ENCODE assay signal across 8 cellular contexts in the genomic region with DNA sequence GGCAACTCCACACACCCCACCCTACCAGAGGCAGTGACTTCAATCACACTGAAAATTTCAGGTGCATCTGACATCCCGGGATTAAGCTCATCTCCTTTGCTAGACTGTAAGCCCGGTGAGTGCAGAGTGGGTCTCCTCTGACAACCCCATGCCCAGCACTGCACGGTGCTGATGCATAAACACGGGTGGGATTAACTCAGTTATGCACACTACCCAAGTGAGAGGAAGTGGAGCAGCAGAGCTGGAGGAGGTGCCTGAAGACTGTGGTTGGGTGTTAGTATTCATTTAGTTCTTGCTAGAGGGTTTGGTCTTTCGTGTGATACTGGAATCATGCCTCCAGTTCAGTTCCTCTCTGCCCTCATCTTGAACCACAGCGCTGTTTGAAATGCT. TPM values are rescaled to one million over a fixed set of nuclear protein-coding genes. Genes with fewer than 3 reads are reported as not detected.
DNase-seq lines count a peak whose midpoint lies in the region; ATAC-seq, FAIRE-seq and TF ChIP-seq lines count a peak whose summit lies in the region.

No MANE protein-coding gene starts in this region.

- no peaks in the 10 kb centered on the region for H3K27me3 ChIP-seq in SK-N-SH (ENCODE audit: insufficient read depth)
- no peaks in the 10 kb centered on the region for H3K27me3 ChIP-seq in bronchial epithelial cell (ENCODE audit: control insufficient read depth, insufficient read depth, low read length)

- H3K27ac ChIP-seq in SK-N-SH (ENCODE audit: low read depth in 2 of 2, low read length in 1 of 2): no peak overlapping the region

- in situ Hi-C loops in GM13976 (cut with MboI; ENCODE audit: low sequenced_read_pairs, unreplicated experiment): no loop called here

- H4K20me1 ChIP-seq in SK-N-SH (ENCODE audit: insufficient read depth): no peaks in the 10 kb centered on the region

- TF ChIP-seq RAD21 in SK-N-SH (IDR thresholded peaks at IDR 0.05; ENCODE audit: low read length): no peak

- H3K4me2 ChIP-seq in SK-N-SH: peak overlapping the region; percentile 79

- WGBS in SK-N-SH (ENCODE audit: low lambda C conversion rate): 12% methylated on average over 3 of the region's 6 CpGs

- POLR2A ChIA-PET in SK-N-SH (lab: Yijun Ruan, JAX): interaction anchor here (1.6 kb wide), 1 partner anchor 96 kb away, joined by 6 read pairs; the partner anchor contains the start of gene SCO2

- TF ChIP-seq CTCF in GM13976 (IDR thresholded peaks at IDR 0.05; ENCODE audit: borderline replicate concordance, control extremely low read depth, extremely low read depth, insufficient read depth, missing control alignments) (no peak), SK-N-SH (IDR thresholded peaks at IDR 0.05) (no peak), bronchial epithelial cell (IDR thresholded peaks at IDR 0.05; ENCODE audit: insufficient read depth, low read length, severe bottlenecking) (no peak), nephron progenitor cell (IDR thresholded peaks at IDR 0.05) (no peak)

- H3K36me3 ChIP-seq in SK-N-SH (replicated peaks in 1 of 2; ENCODE audit: control insufficient read depth in 1 of 2, insufficient read depth in 2 of 2, low read length in 1 of 2) (peaks cover 0 to 6% of the 10 kb centered on the region in 2 experiments), bronchial epithelial cell (ENCODE audit: control insufficient read depth, insufficient read depth, low read length) (peaks cover 7% of the 10 kb centered on the region)

- peak; percentile 22 for ATAC-seq in HG02970 (IDR thresholded peaks at IDR 0.05; ENCODE audit: low FRiP score, unreplicated experiment)
- no peak for ATAC-seq in GM21717 (IDR thresholded peaks at IDR 0.05; ENCODE audit: unreplicated experiment)

- peak overlapping the region; percentile 66 for H3K4me3 Mint-ChIP-seq in nephron progenitor cell

- no peaks in the 10 kb centered on the region for H3K9me3 Mint-ChIP-seq in nephron progenitor cell

- H2AFZ ChIP-seq in SK-N-SH (ENCODE audit: low read depth): no peak overlapping the region

- peak; percentile 63 for DNase-seq in GM13976 (ENCODE audit: low spot score)
- DNase-seq in SK-N-SH: peak; percentile 13
- peak; percentile 21 for DNase-seq in bronchial epithelial cell (ENCODE audit: low read depth)
- DNase-seq in nephron progenitor cell: no peak
- DNase-seq in NCI-H510A (lab: John Stamatoyannopoulos, UW): no peak
- DNase-seq in NCI-H1694 treated with DMSO at 0.1 percent for 48 hours (lab: John Stamatoyannopoulos, UW): no peak

- no peaks in the 10 kb centered on the region for H3K9me2 ChIP-seq in SK-N-SH

- H3K9ac ChIP-seq in SK-N-SH: no peak overlapping the region

- no peaks in the 10 kb centered on the region for H3K9me3 ChIP-seq in SK-N-SH

- no peak overlapping the region for H3K27ac Mint-ChIP-seq in nephron progenitor cell

- H3K27me3 Mint-ChIP-seq in nephron progenitor cell (ENCODE audit: low read depth, poor library complexity): peaks cover 5% of the 10 kb centered on the region

- H3K4me3 ChIP-seq in SK-N-SH (ENCODE audit: low read depth in 2 of 2, low read length in 1 of 2) (peak overlapping the region; percentile 44 to 61), bronchial epithelial cell (ENCODE audit: low read depth, low read length) (peak overlapping the region; percentile 32)

- peaks cover 5% of the 10 kb centered on the region for H3F3A ChIP-seq in SK-N-SH (replicated peaks; ENCODE audit: insufficient read depth)

- no peak for FAIRE-seq in bronchial epithelial cell (lab: Jason Lieb, UNC)

- H3K79me2 ChIP-seq in SK-N-SH (ENCODE audit: insufficient read depth): no peaks in the 10 kb centered on the region

- no peak for TF ChIP-seq EP300 in SK-N-SH (IDR thresholded peaks at IDR 0.05; ENCODE audit: borderline replicate concordance in 1 of 2, low read depth in 1 of 2, low read length in 1 of 2)

- H3K4me1 Mint-ChIP-seq in nephron progenitor cell: peaks cover 42% of the 10 kb centered on the region

- H3K36me3 Mint-ChIP-seq in nephron progenitor cell (ENCODE audit: low read depth): no peaks in the 10 kb centered on the region

- CTCF ChIA-PET in SK-N-SH (lab: Yijun Ruan, JAX): interaction anchor here (0.9 to 2.9 kb wide), 27 partner anchors 8 to 388 kb away, joined by 3 to 22 read pairs (median 5); partner anchors contain the start of genes SCO2 and SYCE3

- H3K4me1 ChIP-seq in SK-N-SH (ENCODE audit: control insufficient read depth in 1 of 2, insufficient read depth in 2 of 2, low read depth in 1 of 2, low read length in 1 of 2): peaks cover 0 to 16% of the 10 kb centered on the region in 2 experiments; a peak in 2 of 4 replicates

TF ChIP-seq in SK-N-SH, 30 proteins besides CTCF, POLR2A, EP300 and RAD21 (continues in another document):
- TF ChIP-seq MAX (IDR thresholded peaks at IDR 0.05; ENCODE audit: low read depth): no peak
- TF ChIP-seq RXRA (IDR thresholded peaks at IDR 0.05; ENCODE audit: borderline replicate concordance, low read depth): no peak
- TF ChIP-seq GABPA (IDR thresholded peaks at IDR 0.05; ENCODE audit: low read depth): no peak
- no peak for TF ChIP-seq MXI1 (IDR thresholded peaks at IDR 0.05; ENCODE audit: low read depth, low read length)
- TF ChIP-seq FOSL2 (IDR thresholded peaks at IDR 0.05; ENCODE audit: borderline replicate concordance, low read depth): no peak
- no peak for TF ChIP-seq USF2 (IDR thresholded peaks at IDR 0.05; ENCODE audit: borderline replicate concordance, low read depth, low read length)
- no peak for TF ChIP-seq POLR2AphosphoS5 (IDR thresholded peaks at IDR 0.05; ENCODE audit: low read depth, low read length)
- no peak for TF ChIP-seq SIN3A (IDR thresholded peaks at IDR 0.05; ENCODE audit: borderline replicate concordance, low read depth, low read length)
- no peak for TF ChIP-seq RCOR1 (IDR thresholded peaks at IDR 0.05; ENCODE audit: low read length)
- TF ChIP-seq RFX5 (IDR thresholded peaks at IDR 0.05; ENCODE audit: low read length): no peak
- no peak for TF ChIP-seq TAF1 (IDR thresholded peaks at IDR 0.05; ENCODE audit: borderline replicate concordance, low read depth, low read length)
- no peak for TF ChIP-seq CHD2 (IDR thresholded peaks at IDR 0.05; ENCODE audit: low read length, partially characterized antibody)
- TF ChIP-seq ZBTB33 (IDR thresholded peaks at IDR 0.05; ENCODE audit: borderline replicate concordance, low read depth): no peak
- TF ChIP-seq USF1 (IDR thresholded peaks at IDR 0.05; ENCODE audit: borderline replicate concordance, low read depth): no peak
- no peak for TF ChIP-seq SMC3 (IDR thresholded peaks at IDR 0.05; ENCODE audit: low read depth, low read length)
- no peak for TF ChIP-seq NFIC (IDR thresholded peaks at IDR 0.05; ENCODE audit: borderline replicate concordance)
- TF ChIP-seq TCF12 (IDR thresholded peaks at IDR 0.05): no peak

RNA-seq across cellular contexts. Expression of gene ARSA, which starts 6.5 kb away (rescaled TPM):
- 34.2 and 34.4 TPM in 2 replicates for polyA plus RNA-seq in SK-N-SH (2012; rRNA removed)
- 8.7 and 14.7 TPM in 2 replicates for polyA plus RNA-seq in SK-N-SH (2012; cell fraction: cytosol; rRNA removed)
- polyA plus RNA-seq in SK-N-SH (2012; cell fraction: nucleus; rRNA removed): 200 and 287 TPM in 2 replicates
- 12.1 and 13.6 TPM in 2 replicates for total RNA-seq in bronchial epithelial cell

RNA-seq across cellular contexts. Expression of gene MAPK8IP2, which starts 20.9 kb away (rescaled TPM):
- 2.3 and 2.7 TPM in 2 replicates for polyA plus RNA-seq in SK-N-SH (2012; rRNA removed)
- 1.1 and 2.0 TPM in 2 replicates for polyA plus RNA-seq in SK-N-SH (2012; cell fraction: cytosol; rRNA removed)
- 4.6 and 5.0 TPM in 2 replicates for polyA plus RNA-seq in SK-N-SH (2012; cell fraction: nucleus; rRNA removed)
- 0.53 and 0.77 TPM in 2 replicates for total RNA-seq in bronchial epithelial cell

RNA-seq across cellular contexts. Expression of gene CHKB, which starts 38.8 kb away (rescaled TPM):
- 39.6 and 57.4 TPM in 2 replicates for polyA plus RNA-seq in SK-N-SH (2012; rRNA removed)
- 10.7 and 14.1 TPM in 2 replicates for polyA plus RNA-seq in SK-N-SH (2012; cell fraction: cytosol; rRNA removed)
- polyA plus RNA-seq in SK-N-SH (2012; cell fraction: nucleus; rRNA removed): 329 and 374 TPM in 2 replicates
- total RNA-seq in bronchial epithelial cell: 27.6 and 34.3 TPM in 2 replicates

RNA-seq across cellular contexts. Expression of gene CPT1B, which starts 43.3 kb away (rescaled TPM):
- polyA plus RNA-seq in SK-N-SH (2012; rRNA removed): 33.2 and 40.4 TPM in 2 replicates
- polyA plus RNA-seq in SK-N-SH (2012; cell fraction: cytosol; rRNA removed): 5.1 and 6.8 TPM in 2 replicates
- polyA plus RNA-seq in SK-N-SH (2012; cell fraction: nucleus; rRNA removed): 298 and 342 TPM in 2 replicates
- total RNA-seq in bronchial epithelial cell: 3.4 and 8.2 TPM in 2 replicates

RNA-seq across cellular contexts. Expression of gene SHANK3, which starts 51.1 kb away (rescaled TPM):
- polyA plus RNA-seq in SK-N-SH (2012; rRNA removed): 0.88 and 1.5 TPM in 2 replicates
- polyA plus RNA-seq in SK-N-SH (2012; cell fraction: cytosol; rRNA removed): 0.62 and 1.1 TPM in 2 replicates
- polyA plus RNA-seq in SK-N-SH (2012; cell fraction: nucleus; rRNA removed): 4.6 and 4.7 TPM in 2 replicates
- 0.79 and 0.90 TPM in 2 replicates for total RNA-seq in bronchial epithelial cell

Comparison
In these comparisons a context has a peak if more than half of its experiments do, and no peak if none do; other contexts are left out.
1. DNase-seq: peak in GM13976 (single experiment), SK-N-SH (single experiment) and bronchial epithelial cell (single experiment); none in nephron progenitor cell (single experiment), NCI-H510A (single experiment) and NCI-H1694 treated with DMSO at 0.1 percent for 48 hours (single experiment).